Comparison of ENCODE assay signal across 3 cellular contexts in the genomic region with DNA sequence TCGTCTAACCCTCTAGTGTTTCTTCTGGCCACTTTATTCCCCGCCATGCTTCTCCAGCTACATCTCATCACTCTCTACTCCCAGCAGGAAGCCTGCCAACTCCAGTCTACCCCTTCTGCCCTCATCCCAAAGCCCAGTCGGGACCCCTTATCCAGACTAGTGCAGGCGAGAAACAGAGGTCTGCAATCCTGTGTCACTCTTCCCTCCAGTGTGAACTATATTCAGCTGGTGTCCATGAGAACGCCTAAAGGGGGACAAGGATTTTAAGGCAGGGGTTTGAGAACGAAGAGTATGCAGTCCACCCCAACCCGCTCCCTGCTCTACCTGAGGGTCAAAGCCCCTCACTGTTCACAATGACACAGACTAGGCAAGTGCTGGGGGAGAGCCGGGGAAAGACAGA.
TF ChIP-seq lines count a peak whose summit lies in the region.

No MANE protein-coding gene starts in this region.

TF ChIP-seq in GM23338, 12 proteins besides CTCF, POLR2A, EP300 and RAD21:
- TF ChIP-seq ZNF331 (CRISPR knock-in tag; IDR thresholded peaks at IDR 0.05; ENCODE audit: low read depth): no peak
- TF ChIP-seq STAT1 (IDR thresholded peaks at IDR 0.05; ENCODE audit: unreplicated experiment): no peak
- TF ChIP-seq JUNB (IDR thresholded peaks at IDR 0.05; ENCODE audit: unreplicated experiment): no peak
- TF ChIP-seq, protein P1, sequence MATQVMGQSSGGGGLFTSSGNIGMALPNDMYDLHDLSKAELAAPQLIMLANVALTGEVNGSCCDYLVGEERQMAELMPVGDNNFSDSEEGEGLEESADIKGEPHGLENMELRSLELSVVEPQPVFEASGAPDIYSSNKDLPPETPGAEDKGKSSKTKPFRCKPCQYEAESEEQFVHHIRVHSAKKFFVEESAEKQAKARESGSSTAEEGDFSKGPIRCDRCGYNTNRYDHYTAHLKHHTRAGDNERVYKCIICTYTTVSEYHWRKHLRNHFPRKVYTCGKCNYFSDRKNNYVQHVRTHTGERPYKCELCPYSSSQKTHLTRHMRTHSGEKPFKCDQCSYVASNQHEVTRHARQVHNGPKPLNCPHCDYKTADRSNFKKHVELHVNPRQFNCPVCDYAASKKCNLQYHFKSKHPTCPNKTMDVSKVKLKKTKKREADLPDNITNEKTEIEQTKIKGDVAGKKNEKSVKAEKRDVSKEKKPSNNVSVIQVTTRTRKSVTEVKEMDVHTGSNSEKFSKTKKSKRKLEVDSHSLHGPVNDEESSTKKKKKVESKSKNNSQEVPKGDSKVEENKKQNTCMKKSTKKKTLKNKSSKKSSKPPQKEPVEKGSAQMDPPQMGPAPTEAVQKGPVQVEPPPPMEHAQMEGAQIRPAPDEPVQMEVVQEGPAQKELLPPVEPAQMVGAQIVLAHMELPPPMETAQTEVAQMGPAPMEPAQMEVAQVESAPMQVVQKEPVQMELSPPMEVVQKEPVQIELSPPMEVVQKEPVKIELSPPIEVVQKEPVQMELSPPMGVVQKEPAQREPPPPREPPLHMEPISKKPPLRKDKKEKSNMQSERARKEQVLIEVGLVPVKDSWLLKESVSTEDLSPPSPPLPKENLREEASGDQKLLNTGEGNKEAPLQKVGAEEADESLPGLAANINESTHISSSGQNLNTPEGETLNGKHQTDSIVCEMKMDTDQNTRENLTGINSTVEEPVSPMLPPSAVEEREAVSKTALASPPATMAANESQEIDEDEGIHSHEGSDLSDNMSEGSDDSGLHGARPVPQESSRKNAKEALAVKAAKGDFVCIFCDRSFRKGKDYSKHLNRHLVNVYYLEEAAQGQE (IDR thresholded peaks at IDR 0.05; ENCODE audit: unreplicated experiment): no peak

TF ChIP-seq in IMR-90, 13 proteins besides CTCF, POLR2A, EP300 and RAD21:
- TF ChIP-seq RCOR1 (IDR thresholded peaks at IDR 0.05; ENCODE audit: insufficient replicate concordance, low read length) (no peak), MAZ (IDR thresholded peaks at IDR 0.05; ENCODE audit: borderline replicate concordance, low read depth, low read length) (no peak), NFE2L2 (IDR thresholded peaks at IDR 0.05; ENCODE audit: low read depth, low read length) (no peak), RFX5 (IDR thresholded peaks at IDR 0.05; ENCODE audit: low read depth, low read length) (no peak), MXI1 (IDR thresholded peaks at IDR 0.05; ENCODE audit: borderline replicate concordance, low read depth, low read length) (no peak), FOS (IDR thresholded peaks at IDR 0.05; ENCODE audit: low read depth, low read length) (no peak), SMC3 (IDR thresholded peaks at IDR 0.05; ENCODE audit: low read depth, low read length) (no peak), BHLHE40 (IDR thresholded peaks at IDR 0.05; ENCODE audit: low read depth, low read length) (no peak), CHD1 (IDR thresholded peaks at IDR 0.05; ENCODE audit: low read depth, low read length) (no peak), CEBPB (IDR thresholded peaks at IDR 0.05; ENCODE audit: low read depth, low read length) (no peak), MAFK (IDR thresholded peaks at IDR 0.05; ENCODE audit: low read depth, low read length) (no peak)
- TF ChIP-seq, protein P2, sequence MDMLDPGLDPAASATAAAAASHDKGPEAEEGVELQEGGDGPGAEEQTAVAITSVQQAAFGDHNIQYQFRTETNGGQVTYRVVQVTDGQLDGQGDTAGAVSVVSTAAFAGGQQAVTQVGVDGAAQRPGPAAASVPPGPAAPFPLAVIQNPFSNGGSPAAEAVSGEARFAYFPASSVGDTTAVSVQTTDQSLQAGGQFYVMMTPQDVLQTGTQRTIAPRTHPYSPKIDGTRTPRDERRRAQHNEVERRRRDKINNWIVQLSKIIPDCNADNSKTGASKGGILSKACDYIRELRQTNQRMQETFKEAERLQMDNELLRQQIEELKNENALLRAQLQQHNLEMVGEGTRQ (IDR thresholded peaks at IDR 0.05; ENCODE audit: low read depth, low read length): no peak
- TF ChIP-seq, protein P3, sequence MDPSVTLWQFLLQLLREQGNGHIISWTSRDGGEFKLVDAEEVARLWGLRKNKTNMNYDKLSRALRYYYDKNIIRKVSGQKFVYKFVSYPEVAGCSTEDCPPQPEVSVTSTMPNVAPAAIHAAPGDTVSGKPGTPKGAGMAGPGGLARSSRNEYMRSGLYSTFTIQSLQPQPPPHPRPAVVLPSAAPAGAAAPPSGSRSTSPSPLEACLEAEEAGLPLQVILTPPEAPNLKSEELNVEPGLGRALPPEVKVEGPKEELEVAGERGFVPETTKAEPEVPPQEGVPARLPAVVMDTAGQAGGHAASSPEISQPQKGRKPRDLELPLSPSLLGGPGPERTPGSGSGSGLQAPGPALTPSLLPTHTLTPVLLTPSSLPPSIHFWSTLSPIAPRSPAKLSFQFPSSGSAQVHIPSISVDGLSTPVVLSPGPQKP (IDR thresholded peaks at IDR 0.05; ENCODE audit: borderline replicate concordance, low read depth, low read length): no peak

TF ChIP-seq in H1, 55 proteins besides CTCF, POLR2A, EP300 and RAD21:
- TF ChIP-seq YY1 (IDR thresholded peaks at IDR 0.05; ENCODE audit: low read depth, low read length) (no peak), NANOG (IDR thresholded peaks at IDR 0.05; ENCODE audit: insufficient read depth, low read depth, low read length, poor library complexity, severe bottlenecking) (no peak), TAF7 (optimal IDR thresholded peaks at IDR 0.05; ENCODE audit: borderline replicate concordance, low read depth, low read length) (no peak), GABPA (IDR thresholded peaks at IDR 0.05; ENCODE audit: borderline replicate concordance, insufficient read depth, low read length) (no peak), SRF (IDR thresholded peaks at IDR 0.05; ENCODE audit: low read depth, low read length) (no peak), TEAD4 (IDR thresholded peaks at IDR 0.05; ENCODE audit: low read depth, low read length) (no peak), FOSL1 (IDR thresholded peaks at IDR 0.05; ENCODE audit: insufficient read depth, low read depth, low read length) (no peak), POU5F1 (IDR thresholded peaks at IDR 0.05; ENCODE audit: low read depth, low read length) (no peak), TBP (IDR thresholded peaks at IDR 0.05; ENCODE audit: low read depth, low read length) (no peak), ZNF274 (IDR thresholded peaks at IDR 0.05; ENCODE audit: borderline replicate concordance, extremely low read depth, low read length) (no peak), TCF12 (IDR thresholded peaks at IDR 0.05; ENCODE audit: low read depth, low read length) (no peak), HDAC6 (IDR thresholded peaks at IDR 0.05; ENCODE audit: low read depth, low read length) (no peak), KDM5A (IDR thresholded peaks at IDR 0.05; ENCODE audit: low read length) (no peak), CHD2 (IDR thresholded peaks at IDR 0.05; ENCODE audit: low read length) (no peak), KDM1A (IDR thresholded peaks at IDR 0.05; ENCODE audit: borderline replicate concordance, low read length) (no peak)
- TF ChIP-seq, protein P2 (IDR thresholded peaks at IDR 0.05; ENCODE audit: low read length): no peak
